ENCODE assay signal across 8 cellular contexts in genomic region chr14:49461529-49462401, GRCh38.
DNase-seq lines count a peak whose midpoint lies in the region; ATAC-seq and TF ChIP-seq lines count a peak whose summit lies in the region.

No MANE protein-coding gene starts in this region.

- H3K27ac Mint-ChIP-seq in MCF 10A (ENCODE audit: low read depth, unreplicated experiment), result no peak overlapping the region

- H3K36me3 Mint-ChIP-seq in MCF 10A (ENCODE audit: insufficient read depth, unreplicated experiment), result no peaks in the 10 kb centered on the region

- POLR2A ChIA-PET in MCF 10A (lab: Yijun Ruan, JAX), result interaction anchor here (1.0 to 1.4 kb wide), 3 partner anchors 18 to 159 kb away, joined by 3 read pairs; partner anchors contain the start of genes MGAT2 and RPL36AL

- no TSS peak for BruUV-seq in MCF 10A (replicated peaks; lab: Mats Ljungman, UMichigan)

- no peaks in the 10 kb centered on the region for H3K9me3 Mint-ChIP-seq in MCF 10A (ENCODE audit: unreplicated experiment)

- peaks cover 35% of the 10 kb centered on the region for H3K27me3 Mint-ChIP-seq in MCF 10A (ENCODE audit: insufficient read depth, unreplicated experiment)

- peak; percentile 58 for DNase-seq in A172 (ENCODE audit: low spot score)
- DNase-seq in NCI-H1092 (lab: John Stamatoyannopoulos, UW), result peak; percentile 59
- peak; percentile 47 for DNase-seq in T follicular helper cell (ENCODE audit: low read depth)
- peak; percentile 85 for DNase-seq in MCF 10A (ENCODE audit: unreplicated experiment)
- no peak for DNase-seq in left lobe of liver (ENCODE audit: low spot score)
- peak; percentile 5 to 24 for DNase-seq in stimulated activated CD8-positive, alpha-beta memory T cell treated with anti-CD3 and anti-CD28 coated beads, Interleukin-2, amount 100 ng/mL, for 48 hours (ENCODE audit: low read depth in 2 of 2)

- H3K4me1 Mint-ChIP-seq in MCF 10A (ENCODE audit: insufficient read depth, unreplicated experiment), result no peaks in the 10 kb centered on the region

- intact Hi-C loops in MCF 10A (cut with micrococcal nuclease), result loop anchor here (1.0 to 5.0 kb wide), 4 partner anchors 36 to 376 kb away; partner anchors contain the start of genes MGAT2 and RPL36AL

- CTCF ChIA-PET in MCF 10A (lab: Yijun Ruan, JAX), result interaction anchor here (0.5 to 8.3 kb wide), 46 partner anchors 9 to 1866 kb away, joined by 3 to 97 read pairs (median 4); partner anchors contain the start of genes NEMF and RPS29

- no peak overlapping the region for H3K4me3 Mint-ChIP-seq in MCF 10A (ENCODE audit: unreplicated experiment)

- TF ChIP-seq CTCF in GM12873 (IDR thresholded peaks at IDR 0.05; ENCODE audit: insufficient read depth, low read depth, low read length, missing control alignments) (peak; percentile 64), MCF 10A (IDR thresholded peaks at IDR 0.05; ENCODE audit: unreplicated experiment) (peak; percentile 67)

- ATAC-seq in HG02623 (IDR thresholded peaks at IDR 0.05; ENCODE audit: unreplicated experiment) (peak; percentile 94), left lobe of liver (peak; percentile 98)
